In genomic region chr4:5050520-5050955, GRCh38 we compare ENCODE assay signal across 8 cellular contexts. TPM values are rescaled to one million over a fixed set of nuclear protein-coding genes. Genes with fewer than 3 reads are reported as not detected.
DNase-seq lines count a peak whose midpoint lies in the region; ATAC-seq lines count a peak whose summit lies in the region.

No MANE protein-coding gene starts in this region.

- POLR2A ChIA-PET in CD8-positive, alpha-beta memory T cell (lab: Charles Lee) = no interaction called here

- peaks cover 0 to 4% (median 0%) of the 10 kb centered on the region in 5 donors for H3K9me3 Mint-ChIP-seq in CD8-positive, alpha-beta memory T cell
- peaks cover 0 to 2% of the 10 kb centered on the region in 2 donors for H3K9me3 Mint-ChIP-seq in activated naive CD4-positive, alpha-beta T cell treated with anti-CD3 and anti-CD28 coated beads, Interleukin-2, amount 50 U/mL, for 72 hours

- no peak overlapping the region for H3K27ac ChIP-seq in CD8-positive, alpha-beta memory T cell (ENCODE audit: low read depth, low read length)

- no peaks in the 10 kb centered on the region for H3K9me3 ChIP-seq in CD8-positive, alpha-beta memory T cell (ENCODE audit: low read length)
- H3K9me3 ChIP-seq in neuron (ENCODE audit: low read length) = no peaks in the 10 kb centered on the region

- peaks cover 43 to 59% of the 10 kb centered on the region in 2 donors for H3K27me3 Mint-ChIP-seq in CD8-positive, alpha-beta memory T cell

- peaks cover 9% of the 10 kb centered on the region for H3K27me3 ChIP-seq in CD8-positive, alpha-beta memory T cell (ENCODE audit: insufficient read depth, low read length, poor library complexity, severe bottlenecking)
- peaks cover 25% of the 10 kb centered on the region for H3K27me3 ChIP-seq in neuron (ENCODE audit: insufficient read depth, low read length)

- peaks cover 8 to 18% (median 14%) of the 10 kb centered on the region in 3 donors for H3K4me1 Mint-ChIP-seq in CD8-positive, alpha-beta memory T cell

- H3K4me1 ChIP-seq in CD8-positive, alpha-beta memory T cell (ENCODE audit: insufficient read depth, low read length) = no peaks in the 10 kb centered on the region
- H3K4me1 ChIP-seq in neuron (ENCODE audit: insufficient read depth, low read length) = peaks cover 8% of the 10 kb centered on the region

- H3K4me3 Mint-ChIP-seq in CD8-positive, alpha-beta memory T cell = peak overlapping the region in 5 of 7 donors; percentile 45 to 76 (median 55)

- no peak for DNase-seq in CD8-positive, alpha-beta memory T cell
- DNase-seq in NCI-H2227 treated with DMSO at 0.1 percent for 48 hours (lab: John Stamatoyannopoulos, UW) (peak; percentile 59), head of caudate nucleus (peak; percentile 61 to 92 (median 83))
- DNase-seq in activated naive CD4-positive, alpha-beta T cell treated with anti-CD3 and anti-CD28 coated beads, Interleukin-2, amount 50 U/mL, for 72 hours (ENCODE audit: low spot score in 2 of 2) = peak; percentile 21 to 22

- H3K27ac Mint-ChIP-seq in CD8-positive, alpha-beta memory T cell = no peak overlapping the region
- H3K27ac Mint-ChIP-seq in activated naive CD4-positive, alpha-beta T cell treated with anti-CD3 and anti-CD28 coated beads, Interleukin-2, amount 50 U/mL, for 72 hours = no peak overlapping the region

- no peak overlapping the region for H3K4me3 ChIP-seq in CD8-positive, alpha-beta memory T cell (ENCODE audit: low read length)
- H3K4me3 ChIP-seq in neuron (ENCODE audit: low read length) = peak overlapping the region; percentile 49

- H3K36me3 Mint-ChIP-seq in CD8-positive, alpha-beta memory T cell = peaks cover 0 to 2% (median 0%) of the 10 kb centered on the region in 3 donors
- peaks cover 0 to 7% of the 10 kb centered on the region in 2 donors for H3K36me3 Mint-ChIP-seq in activated naive CD4-positive, alpha-beta T cell treated with anti-CD3 and anti-CD28 coated beads, Interleukin-2, amount 50 U/mL, for 72 hours

- H3K36me3 ChIP-seq in CD8-positive, alpha-beta memory T cell (ENCODE audit: insufficient read depth, low read length) = no peaks in the 10 kb centered on the region
- H3K36me3 ChIP-seq in neuron (ENCODE audit: insufficient read depth, low read length) = no peaks in the 10 kb centered on the region

- CTCF ChIA-PET in CD8-positive, alpha-beta memory T cell (lab: Charles Lee) = no interaction called here

- H2AFZ ChIP-seq in neuron (ENCODE audit: low read depth, low read length) = peak overlapping the region; percentile 98

- peak; percentile 61 for ATAC-seq in GM21528 (IDR thresholded peaks at IDR 0.05; ENCODE audit: low FRiP score, unreplicated experiment)
- ATAC-seq in activated naive CD4-positive, alpha-beta T cell treated with anti-CD3 and anti-CD28 coated beads, Interleukin-2, amount 50 U/mL, for 72 hours = peak; percentile 50 to 64
- no peak for ATAC-seq in HG03432 (IDR thresholded peaks at IDR 0.05; ENCODE audit: unreplicated experiment)
- ATAC-seq in HG03039 (IDR thresholded peaks at IDR 0.05; ENCODE audit: unreplicated experiment) = no peak

- intact Hi-C loops in head of caudate nucleus (cut with DNase I) = loop anchor here (5.0 kb wide), 1 partner anchor 747 kb away; no protein-coding TSS in a partner anchor

RNA-seq across cellular contexts. Expression of gene STK32B, which starts 0.7 kb away (rescaled TPM):
- total RNA-seq in CD8-positive, alpha-beta memory T cell = not detected
- polyA plus RNA-seq in CD8-positive, alpha-beta memory T cell = not detected
- not detected for total RNA-seq in activated naive CD4-positive, alpha-beta T cell treated with anti-CD3 and anti-CD28 coated beads, Interleukin-2, amount 50 U/mL, for 72 hours

RNA-seq across cellular contexts. Expression of gene CYTL1, which starts 31.3 kb away (rescaled TPM):
- total RNA-seq in CD8-positive, alpha-beta memory T cell = not detected
- 1.7 TPM for polyA plus RNA-seq in CD8-positive, alpha-beta memory T cell
- total RNA-seq in activated naive CD4-positive, alpha-beta T cell treated with anti-CD3 and anti-CD28 coated beads, Interleukin-2, amount 50 U/mL, for 72 hours = not detected

Comparison
In these comparisons a context has a peak if more than half of its experiments do, and no peak if none do; other contexts are left out.
1. DNase-seq: peak in NCI-H2227 treated with DMSO at 0.1 percent for 48 hours (single experiment), activated naive CD4-positive, alpha-beta T cell treated with anti-CD3 and anti-CD28 coated beads, Interleukin-2, amount 50 U/mL, for 72 hours (2 of 2) and head of caudate nucleus (42 of 42); none in CD8-positive, alpha-beta memory T cell (0 of 5).
2. ATAC-seq: peak in GM21528 (single experiment) and activated naive CD4-positive, alpha-beta T cell treated with anti-CD3 and anti-CD28 coated beads, Interleukin-2, amount 50 U/mL, for 72 hours (2 of 2); none in HG03432 (single experiment) and HG03039 (single experiment).